ENCODE assay signal across 33 cellular contexts in genomic region chr15:24880663-24881062, GRCh38.
DNase-seq lines count a peak whose midpoint lies in the region; ATAC-seq, FAIRE-seq and TF ChIP-seq lines count a peak whose summit lies in the region.
"Had no signal": no experiment of that assay in that cellular context is flagged by ENCODE, and none has a peak within 500 bp of the region (broad histone marks: within the 10 kb centered on the region; RNA-seq: fewer than 3 reads in every experiment).

No MANE protein-coding gene starts in this region.

- no peak for TF ChIP-seq CTCF in HepG2 (CRISPR knock-in tag; IDR thresholded peaks at IDR 0.05)
- no peak for TF ChIP-seq CTCF in right lobe of liver (IDR thresholded peaks at IDR 0.05)
- TF ChIP-seq CTCF in WTC11 (IDR thresholded peaks at IDR 0.05), result no peak
- no peak for TF ChIP-seq CTCF in lung (IDR thresholded peaks at IDR 0.05; ENCODE audit: control extremely low read depth, extremely low read depth)

- intact Hi-C loops in HepG2 (cut with micrococcal nuclease; ENCODE audit: unreplicated experiment) (no loop called here), right lobe of liver (cut with DNase I) (no loop called here)

- TF ChIP-seq EP300 in HepG2 (IDR thresholded peaks at IDR 0.05; ENCODE audit: low read depth in 2 of 2, low read length in 2 of 2) (no peak), HepG2 (CRISPR knock-in tag; IDR thresholded peaks at IDR 0.05; ENCODE audit: borderline replicate concordance) (no peak)

- H3K27ac Mint-ChIP-seq in WTC11, result no peak overlapping the region
- H3K27ac Mint-ChIP-seq: B cell; CD14-positive monocyte; CD4-positive, alpha-beta memory T cell; CD4-positive, alpha-beta T cell; CD8-positive, alpha-beta memory T cell; CD8-positive, alpha-beta T cell had no signal

- H3K27me3 ChIP-seq in HepG2 (ENCODE audit: control insufficient read depth in 1 of 2, insufficient read depth in 2 of 2, low read length in 2 of 2), result no peaks in the 10 kb centered on the region; a peak in 1 of 5 replicates
- H3K27me3 ChIP-seq in right lobe of liver, result no peaks in the 10 kb centered on the region
- H3K27me3 ChIP-seq in lung (ENCODE audit: control insufficient read depth, insufficient read depth), result no peaks in the 10 kb centered on the region
- H3K27me3 ChIP-seq: BE2C; BLaER1; BLaER1 treated with 17β-estradiol and CSF1 and Interleukin-3, amounts not matched to agents 10 nM and 100 nM had no signal

- H3K9me3 Mint-ChIP-seq in WTC11, result peaks cover 15% of the 10 kb centered on the region

- CTCF ChIA-PET in HepG2 (lab: Yijun Ruan, JAX; ENCODE audit: low intra/inter-chr PET ratio, low total read pairs) (no interaction called here), WTC11 (lab: Charles Lee) (no interaction called here)

- no peak overlapping the region for H3K27ac ChIP-seq in HepG2 (ENCODE audit: extremely low read length, insufficient read depth, low read length)
- H3K27ac ChIP-seq in right lobe of liver, result no peak overlapping the region
- H3K27ac ChIP-seq in lung (ENCODE audit: low read depth in 1 of 2, low read length in 1 of 2), result no peak overlapping the region
- H3K27ac ChIP-seq: 22Rv1; A549; BLaER1; BLaER1 treated with 17β-estradiol and CSF1 and Interleukin-3, amounts not matched to agents 10 nM and 100 nM had no signal

- no TSS peak for BruUV-seq in HepG2 (replicated peaks; lab: Mats Ljungman, UMichigan)

- TF ChIP-seq RAD21 in HepG2 (CRISPR knock-in tag; IDR thresholded peaks at IDR 0.05), result no peak

- ATAC-seq in HepG2 (no peak), right lobe of liver (no peak), WTC11 (no peak), lung (ENCODE audit: insufficient read depth, low FRiP score) (no peak), HG03457 (IDR thresholded peaks at IDR 0.05; ENCODE audit: unreplicated experiment) (no peak)
- ATAC-seq: A549; CD8-positive, alpha-beta T cell had no signal

- H3K4me1 ChIP-seq in HepG2 (ENCODE audit: insufficient read depth, low read length) (peaks cover 27% of the 10 kb centered on the region), right lobe of liver (no peaks in the 10 kb centered on the region), lung (ENCODE audit: control insufficient read depth in 2 of 2, insufficient read depth in 2 of 2, low read length in 2 of 2) (no peaks in the 10 kb centered on the region)
- H3K4me1 ChIP-seq: A549; BE2C; BLaER1; BLaER1 treated with 17β-estradiol and CSF1 and Interleukin-3, amounts not matched to agents 10 nM and 100 nM; Caco-2 had no signal

- peaks cover 25% of the 10 kb centered on the region for H3K36me3 Mint-ChIP-seq in WTC11
- H3K36me3 Mint-ChIP-seq: CD14-positive monocyte; CD4-positive, CD25-positive, alpha-beta regulatory T cell; CD8-positive, alpha-beta memory T cell had no signal

- H4K20me1 ChIP-seq in HepG2 (ENCODE audit: insufficient read depth, low read length), result no peaks in the 10 kb centered on the region
- H4K20me1 ChIP-seq: BLaER1; BLaER1 treated with 17β-estradiol and CSF1 and Interleukin-3, amounts not matched to agents 10 nM and 100 nM had no signal

- no peak overlapping the region for H3K4me2 ChIP-seq in HepG2 (ENCODE audit: low read depth, low read length)
- H3K4me2 ChIP-seq: A549; BLaER1; BLaER1 treated with 17β-estradiol and CSF1 and Interleukin-3, amounts not matched to agents 10 nM and 100 nM had no signal

- no peaks in the 10 kb centered on the region; the same call in 1 of the 2 replicates for H3K27me3 Mint-ChIP-seq in WTC11 (ENCODE audit: low read depth)
- H3K27me3 Mint-ChIP-seq: B cell; CD4-positive, alpha-beta memory T cell; CD4-positive, alpha-beta T cell; CD4-positive, CD25-positive, alpha-beta regulatory T cell; CD8-positive, alpha-beta memory T cell had no signal

- in situ Hi-C loops in HepG2 (cut with HindIII; ENCODE audit: extremely low pct_ligation_motif_present, low pct_unique_long_range_greater_than_20kb), result no loop called here

- H3K9ac ChIP-seq in HepG2 (ENCODE audit: insufficient read depth, low read depth, low read length), result no peak overlapping the region
- H3K9ac ChIP-seq: BLaER1; BLaER1 treated with 17β-estradiol and CSF1 and Interleukin-3, amounts not matched to agents 10 nM and 100 nM had no signal

- 45% methylated on average over 8 of the region's 8 CpGs for WGBS in HepG2 (ENCODE audit: low lambda C conversion rate)
- WGBS in right lobe of liver (ENCODE audit: insufficient coverage, low coverage, low lambda C conversion rate, missing lambda C conversion rate), result 63% methylated on average over 8 of the region's 8 CpGs
- 74 to 84% methylated on average over 8 of the region's 8 CpGs for WGBS in lung, 2 donors

- no peak overlapping the region for H3K4me3 ChIP-seq in HepG2 (replicated peaks in 1 of 3; ENCODE audit: insufficient read depth in 1 of 3, low read depth in 2 of 3, low read length in 3 of 3)
- H3K4me3 ChIP-seq in right lobe of liver, result no peak overlapping the region
- peak overlapping the region; percentile 19 for H3K4me3 ChIP-seq in lung
- H3K4me3 ChIP-seq: A549; BLaER1; BLaER1 treated with 17β-estradiol and CSF1 and Interleukin-3, amounts not matched to agents 10 nM and 100 nM had no signal

- peaks cover 48% of the 10 kb centered on the region for H3K4me1 Mint-ChIP-seq in WTC11
- H3K4me1 Mint-ChIP-seq: B cell, CD14-positive monocyte had no signal

- H3K79me2 ChIP-seq in HepG2 (ENCODE audit: insufficient read depth, low read length), result no peaks in the 10 kb centered on the region

- no peak overlapping the region for H2AFZ ChIP-seq in HepG2 (ENCODE audit: low read length)

- no peak for TF ChIP-seq POLR2A in HepG2 (IDR thresholded peaks at IDR 0.05; ENCODE audit: insufficient read depth in 1 of 2, low read depth in 2 of 2, low read length in 2 of 2)
- TF ChIP-seq POLR2A in right lobe of liver (IDR thresholded peaks at IDR 0.05), result no peak

- peaks cover 40% of the 10 kb centered on the region for H3K9me3 ChIP-seq in HepG2 (ENCODE audit: low read length)
- H3K9me3 ChIP-seq in right lobe of liver, result no peaks in the 10 kb centered on the region
- H3K9me3 ChIP-seq in lung (ENCODE audit: control insufficient read depth in 2 of 2, insufficient read depth in 1 of 2, low read length in 1 of 2), result peaks cover 0 to 11% of the 10 kb centered on the region in 2 donors
- H3K9me3 ChIP-seq: A549 had no signal

- no peak overlapping the region for H3K4me3 Mint-ChIP-seq in WTC11
- H3K4me3 Mint-ChIP-seq: B cell; CD14-positive monocyte; CD4-positive, alpha-beta T cell; CD4-positive, CD25-positive, alpha-beta regulatory T cell; CD8-positive, alpha-beta memory T cell; CD8-positive, alpha-beta T cell had no signal

- POLR2A ChIA-PET in HepG2 (lab: Yijun Ruan, JAX), result no interaction called here
- POLR2A ChIA-PET in WTC11 (lab: Charles Lee), result no interaction called here

- no peaks in the 10 kb centered on the region for H3K36me3 ChIP-seq in HepG2 (replicated peaks in 1 of 2; ENCODE audit: control insufficient read depth in 1 of 2, insufficient read depth in 2 of 2, low read length in 2 of 2)
- no peaks in the 10 kb centered on the region for H3K36me3 ChIP-seq in right lobe of liver
- H3K36me3 ChIP-seq in lung (ENCODE audit: control insufficient read depth in 2 of 2, insufficient read depth in 2 of 2, low read length in 2 of 2), result no peaks in the 10 kb centered on the region
- H3K36me3 ChIP-seq: BE2C; BLaER1; BLaER1 treated with 17β-estradiol and CSF1 and Interleukin-3, amounts not matched to agents 10 nM and 100 nM had no signal

- DNase-seq in HepG2 (ENCODE audit: low spot score) (no peak), right lobe of liver (no peak), WTC11 (ENCODE audit: low spot score) (no peak), lung (ENCODE audit: low spot score) (no peak), 8988T (no peak)
- DNase-seq: ACHN; AML-193; BE2C; C1 segment of cervical spinal cord; Caco-2; Calu3; CD4-positive, alpha-beta memory T cell; CD4-positive, alpha-beta T cell; CD4-positive, CD25-positive, alpha-beta regulatory T cell; CD8-positive, alpha-beta memory T cell; CD8-positive, alpha-beta T cell; COR-L47; DMS 273 treated with DMSO at 0.1 percent for 48 hours; DMS153; DMS53; DMS79; DMS79 treated with DMSO at 0.1 percent for 48 hours; DND-41; EL had no signal

- FAIRE-seq in HepG2 (lab: Jason Lieb, UNC), result no peak
- FAIRE-seq: A204.1, A549, D721Med had no signal

TF ChIP-seq in HepG2, 621 proteins besides CTCF, POLR2A, EP300 and RAD21:
- TF ChIP-seq ZNF121 (CRISPR knock-in tag; IDR thresholded peaks at IDR 0.05) (peak; percentile 62), ZNF674 (CRISPR knock-in tag; IDR thresholded peaks at IDR 0.05; ENCODE audit: low read depth) (no peak)

TF ChIP-seq in WTC11, 78 proteins besides CTCF, POLR2A, EP300 and RAD21:
- TF ChIP-seq ZNF121 (CRISPR knock-in tag; IDR thresholded peaks at IDR 0.05) (peak; percentile 86), E2F1 (CRISPR knock-in tag; IDR thresholded peaks at IDR 0.05) (no peak)

Comparison
In these comparisons a context has a peak if more than half of its experiments do, and no peak if none do; other contexts are left out.
1. Of the 50 proteins assayed by ChIP-seq in both HepG2 and WTC11: peak only in HepG2: none; only in WTC11: none; in both: ZNF121; in neither: 49.